1 cellular context compared by ENCODE assay signal in the genomic region with DNA sequence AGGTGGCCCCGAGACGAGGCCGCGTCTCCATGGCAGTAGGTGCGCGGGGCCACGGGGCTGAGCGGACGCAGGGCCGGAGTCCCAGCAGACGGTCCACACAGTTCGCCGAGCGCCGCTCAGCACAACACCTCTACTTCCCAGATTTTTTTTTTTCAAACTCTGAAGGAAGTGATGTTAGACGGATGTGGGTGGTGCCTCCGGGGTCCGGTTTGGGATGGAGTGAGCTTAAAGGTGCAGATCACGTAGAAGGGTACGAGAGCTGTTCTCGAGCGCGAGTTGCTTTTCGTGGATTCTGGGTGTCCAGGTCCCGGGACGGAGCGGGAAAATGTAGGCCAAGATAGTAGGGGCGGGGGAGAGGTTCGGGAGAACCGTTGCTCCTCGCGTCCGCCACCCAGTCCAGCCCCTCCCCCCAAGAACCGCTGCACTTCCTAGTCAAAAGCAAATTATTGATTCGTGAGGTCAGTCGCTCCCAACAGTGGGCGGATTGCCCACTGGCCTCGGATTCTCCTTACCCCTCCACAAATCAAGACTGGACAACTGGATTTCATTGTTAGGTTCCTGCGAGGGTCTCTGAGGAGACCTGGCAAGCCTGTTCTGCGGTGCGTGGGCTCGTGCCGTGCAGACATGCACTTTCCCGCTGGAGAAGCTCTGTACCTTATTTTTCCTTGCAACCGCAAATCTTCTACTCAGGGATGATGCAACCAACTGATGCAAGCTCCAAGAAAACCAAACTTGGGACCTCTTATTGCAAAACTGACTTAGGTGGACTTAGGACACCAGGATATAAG.
TF ChIP-seq lines count a peak whose summit lies in the region.

TXNDC12 (minus strand) TSS at position 126 of the 788 bp plus-strand sequence; CDS start at position 31, 95 bp downstream.

TF ChIP-seq in HepG2, 621 proteins besides CTCF, POLR2A, EP300 and RAD21 (continued from another document and continues in another):
- peak; percentile 52 for TF ChIP-seq ZMYM3 (CRISPR knock-in tag; IDR thresholded peaks at IDR 0.05)
- no peak for TF ChIP-seq NFYB (CRISPR knock-in tag; IDR thresholded peaks at IDR 0.05)
- TF ChIP-seq HMG20A (CRISPR knock-in tag; IDR thresholded peaks at IDR 0.05; ENCODE audit: borderline replicate concordance) = no peak
- no peak; the same call in none of the 2 replicates for TF ChIP-seq ZNF335 (CRISPR knock-in tag; IDR thresholded peaks at IDR 0.05)
- TF ChIP-seq GATAD1 (CRISPR knock-in tag; IDR thresholded peaks at IDR 0.05) = peak; percentile 67
- no peak for TF ChIP-seq RBM22 (optimal IDR thresholded peaks at IDR 0.05; ENCODE audit: low read length)
- no peak for TF ChIP-seq IKZF1 (IDR thresholded peaks at IDR 0.05)
- no peak for TF ChIP-seq ZNF530 (CRISPR knock-in tag; IDR thresholded peaks at IDR 0.05; ENCODE audit: low read depth)
- peak; percentile 70; the same call in 1 of the 2 replicates for TF ChIP-seq PHF20 (CRISPR knock-in tag; IDR thresholded peaks at IDR 0.05)
- peak; percentile 41; the same call in 1 of the 2 replicates for TF ChIP-seq ZNF160 (CRISPR knock-in tag; IDR thresholded peaks at IDR 0.05)
- TF ChIP-seq TRAFD1 (CRISPR knock-in tag; IDR thresholded peaks at IDR 0.05; ENCODE audit: borderline replicate concordance) = no peak
- no peak for TF ChIP-seq NBN (conservative IDR thresholded peaks at IDR 0.05)
- no peak for TF ChIP-seq ZFP62 (CRISPR knock-in tag; IDR thresholded peaks at IDR 0.05)
- peak; percentile 23; the same call in 1 of the 2 replicates for TF ChIP-seq ZNF691 (CRISPR knock-in tag; IDR thresholded peaks at IDR 0.05; ENCODE audit: borderline replicate concordance, low read depth)
- peak; percentile 33; the same call in 1 of the 2 replicates for TF ChIP-seq BORCS8-MEF2B (CRISPR knock-in tag; IDR thresholded peaks at IDR 0.05)
- TF ChIP-seq NRL (CRISPR knock-in tag; IDR thresholded peaks at IDR 0.05; ENCODE audit: borderline replicate concordance) = peak; percentile 91
- peak; percentile 93; the same call in 1 of the 2 replicates for TF ChIP-seq ZSCAN29 (CRISPR knock-in tag; conservative IDR thresholded peaks at IDR 0.05)
- TF ChIP-seq ZNF296 (CRISPR knock-in tag; conservative IDR thresholded peaks at IDR 0.05) = no peak
- no peak for TF ChIP-seq CC2D1A (CRISPR knock-in tag; IDR thresholded peaks at IDR 0.05)
- TF ChIP-seq SIX4 (CRISPR knock-in tag; IDR thresholded peaks at IDR 0.05) = peak; percentile 48; the same call in 1 of the 2 replicates
- TF ChIP-seq TAF1 (CRISPR knock-in tag; IDR thresholded peaks at IDR 0.05) = peak; percentile 82
- TF ChIP-seq GABPB1 (CRISPR knock-in tag; IDR thresholded peaks at IDR 0.05) = peak; percentile 92
- TF ChIP-seq, protein P1, sequence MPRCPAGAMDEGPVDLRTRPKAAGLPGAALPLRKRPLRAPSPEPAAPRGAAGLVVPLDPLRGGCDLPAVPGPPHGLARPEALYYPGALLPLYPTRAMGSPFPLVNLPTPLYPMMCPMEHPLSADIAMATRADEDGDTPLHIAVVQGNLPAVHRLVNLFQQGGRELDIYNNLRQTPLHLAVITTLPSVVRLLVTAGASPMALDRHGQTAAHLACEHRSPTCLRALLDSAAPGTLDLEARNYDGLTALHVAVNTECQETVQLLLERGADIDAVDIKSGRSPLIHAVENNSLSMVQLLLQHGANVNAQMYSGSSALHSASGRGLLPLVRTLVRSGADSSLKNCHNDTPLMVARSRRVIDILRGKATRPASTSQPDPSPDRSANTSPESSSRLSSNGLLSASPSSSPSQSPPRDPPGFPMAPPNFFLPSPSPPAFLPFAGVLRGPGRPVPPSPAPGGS (CRISPR knock-in tag; IDR thresholded peaks at IDR 0.05) = peak; percentile 53; the same call in 1 of the 2 replicates
- TF ChIP-seq NKX3-1 (CRISPR knock-in tag; IDR thresholded peaks at IDR 0.05) = peak; percentile 27; the same call in 1 of the 2 replicates
- TF ChIP-seq FOXC1 (CRISPR knock-in tag; IDR thresholded peaks at IDR 0.05; ENCODE audit: borderline replicate concordance) = peak; percentile 77; the same call in 1 of the 2 replicates
- peak; percentile 76; the same call in 1 of the 3 replicates for TF ChIP-seq MXI1 (IDR thresholded peaks at IDR 0.05; ENCODE audit: borderline replicate concordance, low read depth, low read length)
- no peak for TF ChIP-seq PHF5A (CRISPR knock-in tag; IDR thresholded peaks at IDR 0.05; ENCODE audit: low read depth, unreplicated experiment)
- TF ChIP-seq, protein P2, sequence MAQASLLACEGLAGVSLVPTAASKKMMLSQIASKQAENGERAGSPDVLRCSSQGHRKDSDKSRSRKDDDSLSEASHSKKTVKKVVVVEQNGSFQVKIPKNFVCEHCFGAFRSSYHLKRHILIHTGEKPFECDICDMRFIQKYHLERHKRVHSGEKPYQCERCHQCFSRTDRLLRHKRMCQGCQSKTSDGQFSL (CRISPR knock-in tag; IDR thresholded peaks at IDR 0.05) = no peak
- no peak for TF ChIP-seq GPN1 (CRISPR knock-in tag; IDR thresholded peaks at IDR 0.05; ENCODE audit: borderline replicate concordance)
- TF ChIP-seq JUND (CRISPR knock-in tag; IDR thresholded peaks at IDR 0.05) = 0 out of 2 replicates have a peak, but pooled peaks have one; percentile 30
- no peak for TF ChIP-seq CBX2 (IDR thresholded peaks at IDR 0.05; ENCODE audit: low read depth, low read length)
- no peak for TF ChIP-seq CBX2 (CRISPR knock-in tag; IDR thresholded peaks at IDR 0.05; ENCODE audit: low read depth)
- TF ChIP-seq ZFP37 (CRISPR knock-in tag; IDR thresholded peaks at IDR 0.05; ENCODE audit: borderline replicate concordance) = 0 out of 2 replicates have a peak, but pooled peaks have one; percentile 24
- peak; percentile 90 for TF ChIP-seq ZNF605 (CRISPR knock-in tag; IDR thresholded peaks at IDR 0.05)
- no peak for TF ChIP-seq XBP1 (CRISPR knock-in tag; IDR thresholded peaks at IDR 0.05)
- TF ChIP-seq HES4 (CRISPR knock-in tag; IDR thresholded peaks at IDR 0.05; ENCODE audit: borderline replicate concordance) = 0 out of 2 replicates have a peak, but pooled peaks have one; percentile 43
- peak; percentile 36; the same call in 1 of the 2 replicates for TF ChIP-seq MIER3 (CRISPR knock-in tag; IDR thresholded peaks at IDR 0.05; ENCODE audit: borderline replicate concordance)
- TF ChIP-seq ZNF460 (CRISPR knock-in tag; IDR thresholded peaks at IDR 0.05; ENCODE audit: borderline replicate concordance) = no peak
- TF ChIP-seq ZBTB3 (CRISPR knock-in tag; IDR thresholded peaks at IDR 0.05; ENCODE audit: borderline replicate concordance, low read depth) = 0 out of 2 replicates have a peak, but pooled peaks have one; percentile 32
- no peak for TF ChIP-seq PTBP1 (IDR thresholded peaks at IDR 0.05; ENCODE audit: low read depth, low read length, poor library complexity, severe bottlenecking)
- TF ChIP-seq ZSCAN31 (CRISPR knock-in tag; IDR thresholded peaks at IDR 0.05; ENCODE audit: low read depth) = no peak; the same call in 1 of the 2 replicates
- peak; percentile 77 for TF ChIP-seq CREM (IDR thresholded peaks at IDR 0.05)
- no peak for TF ChIP-seq CREM (CRISPR knock-in tag; IDR thresholded peaks at IDR 0.05)
- TF ChIP-seq DR1 (CRISPR knock-in tag; IDR thresholded peaks at IDR 0.05) = peak; percentile 65; the same call in 1 of the 2 replicates
- TF ChIP-seq, protein P3, sequence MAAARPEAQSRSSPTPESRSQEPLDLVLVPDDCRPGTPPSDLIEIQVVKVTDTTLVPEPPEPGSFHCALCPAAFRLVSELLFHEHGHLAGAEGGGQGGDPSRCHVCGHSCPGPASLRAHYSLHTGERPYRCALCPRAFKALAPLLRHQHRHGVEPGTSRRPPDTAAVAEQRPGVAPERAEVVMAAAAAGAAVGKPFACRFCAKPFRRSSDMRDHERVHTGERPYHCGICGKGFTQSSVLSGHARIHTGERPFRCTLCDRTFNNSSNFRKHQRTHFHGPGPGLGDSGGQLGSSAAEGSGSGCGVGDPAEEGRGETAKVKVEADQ (CRISPR knock-in tag; IDR thresholded peaks at IDR 0.05; ENCODE audit: borderline replicate concordance) = 0 out of 2 replicates have a peak, but pooled peaks have one; percentile 55
- TF ChIP-seq ZNF367 (CRISPR knock-in tag; IDR thresholded peaks at IDR 0.05; ENCODE audit: borderline replicate concordance) = no peak
- no peak for TF ChIP-seq NCOA1 (CRISPR knock-in tag; IDR thresholded peaks at IDR 0.05)
- no peak; the same call in 1 of the 2 replicates for TF ChIP-seq JDP2 (CRISPR knock-in tag; IDR thresholded peaks at IDR 0.05; ENCODE audit: borderline replicate concordance)
- no peak for TF ChIP-seq PBX2 (CRISPR knock-in tag; IDR thresholded peaks at IDR 0.05)
- TF ChIP-seq YY1 (IDR thresholded peaks at IDR 0.05; ENCODE audit: insufficient read depth, insufficient replicate concordance, low read depth, low read length) = peak; percentile 59
- no peak for TF ChIP-seq ZNF839 (CRISPR knock-in tag; IDR thresholded peaks at IDR 0.05; ENCODE audit: borderline replicate concordance)
- TF ChIP-seq MYPOP (CRISPR knock-in tag; IDR thresholded peaks at IDR 0.05) = 0 out of 2 replicates have a peak, but pooled peaks have one; percentile 11
- no peak for TF ChIP-seq DDIT3 (CRISPR knock-in tag; IDR thresholded peaks at IDR 0.05)
- TF ChIP-seq ZNF570 (CRISPR knock-in tag; IDR thresholded peaks at IDR 0.05; ENCODE audit: borderline replicate concordance) = no peak
- TF ChIP-seq, protein P4, sequence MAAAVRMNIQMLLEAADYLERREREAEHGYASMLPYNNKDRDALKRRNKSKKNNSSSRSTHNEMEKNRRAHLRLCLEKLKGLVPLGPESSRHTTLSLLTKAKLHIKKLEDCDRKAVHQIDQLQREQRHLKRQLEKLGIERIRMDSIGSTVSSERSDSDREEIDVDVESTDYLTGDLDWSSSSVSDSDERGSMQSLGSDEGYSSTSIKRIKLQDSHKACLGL (CRISPR knock-in tag; IDR thresholded peaks at IDR 0.05) = peak; percentile 44; the same call in 1 of the 2 replicates
- no peak for TF ChIP-seq HOXA7 (CRISPR knock-in tag; IDR thresholded peaks at IDR 0.05)
- TF ChIP-seq, protein P5, sequence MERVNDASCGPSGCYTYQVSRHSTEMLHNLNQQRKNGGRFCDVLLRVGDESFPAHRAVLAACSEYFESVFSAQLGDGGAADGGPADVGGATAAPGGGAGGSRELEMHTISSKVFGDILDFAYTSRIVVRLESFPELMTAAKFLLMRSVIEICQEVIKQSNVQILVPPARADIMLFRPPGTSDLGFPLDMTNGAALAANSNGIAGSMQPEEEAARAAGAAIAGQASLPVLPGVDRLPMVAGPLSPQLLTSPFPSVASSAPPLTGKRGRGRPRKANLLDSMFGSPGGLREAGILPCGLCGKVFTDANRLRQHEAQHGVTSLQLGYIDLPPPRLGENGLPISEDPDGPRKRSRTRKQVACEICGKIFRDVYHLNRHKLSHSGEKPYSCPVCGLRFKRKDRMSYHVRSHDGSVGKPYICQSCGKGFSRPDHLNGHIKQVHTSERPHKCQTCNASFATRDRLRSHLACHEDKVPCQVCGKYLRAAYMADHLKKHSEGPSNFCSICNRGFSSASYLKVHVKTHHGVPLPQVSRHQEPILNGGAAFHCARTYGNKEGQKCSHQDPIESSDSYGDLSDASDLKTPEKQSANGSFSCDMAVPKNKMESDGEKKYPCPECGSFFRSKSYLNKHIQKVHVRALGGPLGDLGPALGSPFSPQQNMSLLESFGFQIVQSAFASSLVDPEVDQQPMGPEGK (CRISPR knock-in tag; IDR thresholded peaks at IDR 0.05) = no peak; the same call in none of the 2 replicates
- TF ChIP-seq, protein P6, sequence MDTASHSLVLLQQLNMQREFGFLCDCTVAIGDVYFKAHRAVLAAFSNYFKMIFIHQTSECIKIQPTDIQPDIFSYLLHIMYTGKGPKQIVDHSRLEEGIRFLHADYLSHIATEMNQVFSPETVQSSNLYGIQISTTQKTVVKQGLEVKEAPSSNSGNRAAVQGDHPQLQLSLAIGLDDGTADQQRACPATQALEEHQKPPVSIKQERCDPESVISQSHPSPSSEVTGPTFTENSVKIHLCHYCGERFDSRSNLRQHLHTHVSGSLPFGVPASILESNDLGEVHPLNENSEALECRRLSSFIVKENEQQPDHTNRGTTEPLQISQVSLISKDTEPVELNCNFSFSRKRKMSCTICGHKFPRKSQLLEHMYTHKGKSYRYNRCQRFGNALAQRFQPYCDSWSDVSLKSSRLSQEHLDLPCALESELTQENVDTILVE (CRISPR knock-in tag; IDR thresholded peaks at IDR 0.05) = peak; percentile 17; the same call in 1 of the 2 replicates
- peak; percentile 57 for TF ChIP-seq CREB1 (IDR thresholded peaks at IDR 0.05)
- TF ChIP-seq CREB1 (CRISPR knock-in tag; IDR thresholded peaks at IDR 0.05) = peak; percentile 97
